Comparison of ENCODE assay signal across 14 cellular contexts in the genomic region with DNA sequence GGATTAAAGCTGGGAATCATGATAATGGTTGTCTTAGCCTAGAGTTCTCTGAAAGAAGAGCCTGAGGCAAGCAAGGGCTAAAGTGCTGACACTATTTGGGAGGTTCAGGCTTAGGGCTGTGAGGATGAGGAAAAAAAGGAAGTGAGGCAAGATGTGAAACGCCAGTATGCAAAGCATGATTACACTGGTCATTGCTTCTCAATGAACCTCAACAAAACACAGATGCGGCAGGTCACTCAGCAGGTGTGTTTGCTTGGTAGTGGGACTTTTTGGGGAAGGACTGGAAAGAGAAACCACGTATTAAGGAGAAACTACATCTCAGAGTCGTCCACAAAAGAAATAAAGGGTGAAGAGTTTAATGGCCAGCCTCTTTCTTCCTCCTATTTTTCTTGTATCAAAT.
DNase-seq lines count a peak whose midpoint lies in the region; ATAC-seq and TF ChIP-seq lines count a peak whose summit lies in the region.
"Had no signal": no experiment of that assay in that cellular context is flagged by ENCODE, and none has a peak within 500 bp of the region (broad histone marks: within the 10 kb centered on the region; RNA-seq: fewer than 3 reads in every experiment).

No MANE protein-coding gene starts in this region.

- H3K27me3 ChIP-seq in A673 (replicated peaks; ENCODE audit: insufficient read depth, low read depth, low read length, poor library complexity) (no peaks in the 10 kb centered on the region), spleen (replicated peaks in 1 of 7) (peaks cover 0 to 20% (median 0%) of the 10 kb centered on the region in 7 donors)
- H3K27me3 ChIP-seq: right atrium auricular region had no signal

- no TSS peak for BruUV-seq in A673 (replicated peaks; lab: Mats Ljungman, UMichigan)

- DNase-seq in DMS53 (lab: John Stamatoyannopoulos, UW) (peak; percentile 71), A673 (ENCODE audit: low spot score) (no peak), NCI-H446 (lab: John Stamatoyannopoulos, UW) (no peak), spleen (no peak), NCI-H82 (lab: John Stamatoyannopoulos, UW) (no peak)
- DNase-seq: activated CD4-positive, alpha-beta T cell treated with anti-CD3 and anti-CD28 coated beads for 36 hours; activated naive CD8-positive, alpha-beta T cell treated with anti-CD3 and anti-CD28 coated beads for 36 hours; NCI-H1436; SHP77 had no signal

- CTCF ChIA-PET in A673 (lab: Charles Lee) = no interaction called here

- H3K9me3 ChIP-seq in A673 (ENCODE audit: low read depth, low read length, poor library complexity, severe bottlenecking) = no peaks in the 10 kb centered on the region
- H3K9me3 ChIP-seq in spleen = no peaks in the 10 kb centered on the region
- H3K9me3 ChIP-seq: right atrium auricular region had no signal

- H3K4me3 ChIP-seq in A673 (ENCODE audit: low read depth, low read length, poor library complexity, severe bottlenecking) (no peak overlapping the region), spleen (no peak overlapping the region)
- H3K4me3 ChIP-seq: right atrium auricular region had no signal

- H3K4me1 ChIP-seq in A673 (ENCODE audit: insufficient read depth, low read length, poor library complexity, severe bottlenecking) (peaks cover 7% of the 10 kb centered on the region), spleen (no peaks in the 10 kb centered on the region)
- H3K4me1 ChIP-seq: right atrium auricular region had no signal

- TF ChIP-seq POLR2A in spleen (IDR thresholded peaks at IDR 0.05) = no peak

- H3K27ac ChIP-seq in A673 (ENCODE audit: low read depth, low read length, poor library complexity, severe bottlenecking) = no peak overlapping the region
- no peak overlapping the region for H3K27ac ChIP-seq in spleen
- H3K27ac ChIP-seq: HL-60, right atrium auricular region had no signal

- WGBS in spleen, 5 donors = 38 to 58% (median 44%) methylated on average over 4 of the region's 4 CpGs

- peak; percentile 98 for ATAC-seq in GM19043 (IDR thresholded peaks at IDR 0.05; ENCODE audit: low read depth, unreplicated experiment)
- ATAC-seq in HG02571 (IDR thresholded peaks at IDR 0.05; ENCODE audit: unreplicated experiment) = peak; percentile 89
- ATAC-seq in HG03442 (IDR thresholded peaks at IDR 0.05; ENCODE audit: unreplicated experiment) = peak; percentile 83
- ATAC-seq: activated CD4-positive, alpha-beta T cell treated with anti-CD3 and anti-CD28 coated beads for 36 hours had no signal

- POLR2A ChIA-PET in A673 (lab: Charles Lee; ENCODE audit: low non-redundant PET) = no interaction called here

- H3K36me3 ChIP-seq in A673 (ENCODE audit: insufficient read depth, low read length, poor library complexity, severe bottlenecking) (no peaks in the 10 kb centered on the region), spleen (no peaks in the 10 kb centered on the region)
- H3K36me3 ChIP-seq: right atrium auricular region had no signal

- TF ChIP-seq CTCF in A673 (conservative IDR thresholded peaks at IDR 0.05; ENCODE audit: low read depth, low read length) = no peak
- TF ChIP-seq CTCF in spleen (IDR thresholded peaks at IDR 0.05 in 8 of 11, conservative IDR thresholded peaks at IDR 0.05 in 3 of 11) = no peak

- intact Hi-C loops in A673 (cut with micrococcal nuclease; ENCODE audit: unreplicated experiment) (no loop called here), spleen (cut with DNase I; ENCODE audit: low total_unique reads) (no loop called here)
